Comparison of ENCODE assay signal across 37 cellular contexts in the genomic region with DNA sequence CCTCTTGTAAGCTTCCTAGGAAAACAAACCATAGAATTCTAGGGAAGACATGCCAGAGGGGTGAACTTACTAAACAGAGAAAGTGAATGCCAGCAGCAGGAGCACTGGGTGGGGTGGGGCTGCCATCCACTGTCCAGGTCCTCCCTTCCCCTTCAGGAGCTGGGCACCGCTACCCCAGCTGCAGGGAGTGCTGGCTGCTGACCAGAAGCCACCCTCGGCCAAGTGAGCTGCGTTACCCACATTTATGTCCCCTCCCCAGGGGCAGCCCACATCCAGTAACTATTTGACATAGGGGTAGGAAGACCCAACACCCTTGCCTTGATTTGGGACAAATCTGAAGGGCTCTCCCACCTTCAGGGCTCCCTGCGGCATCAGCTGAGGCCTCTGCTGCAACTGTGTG. TPM values are rescaled to one million over a fixed set of nuclear protein-coding genes. Genes with fewer than 3 reads are reported as not detected.
"Had no signal": no experiment of that assay in that cellular context is flagged by ENCODE, and none has a peak within 500 bp of the region (broad histone marks: within the 10 kb centered on the region; RNA-seq: fewer than 3 reads in every experiment).

No MANE protein-coding gene starts in this region.

- H3K27ac Mint-ChIP-seq: activated B cell treated with CpG ODN at 0.5 μM for 24 hours; activated CD4-positive, alpha-beta memory T cell treated with anti-CD3 and anti-CD28 coated beads for 36 hours; activated CD4-positive, alpha-beta T cell treated with anti-CD3 and anti-CD28 coated beads, Interleukin-2, amount 10 ng/mL, durations not matched to agents 24 days and 14 days; activated CD8-positive, alpha-beta T cell treated with anti-CD3 and anti-CD28 coated beads for 36 hours; activated naive CD4-positive, alpha-beta T cell treated with anti-CD3 and anti-CD28 coated beads for 36 hours; activated naive CD4-positive, alpha-beta T cell treated with anti-CD3 and anti-CD28 coated beads, Interleukin-2, amount 50 U/mL, for 72 hours; activated naive CD8-positive, alpha-beta T cell treated with anti-CD3 and anti-CD28 coated beads for 36 hours; activated T-cell treated with anti-CD3 and anti-CD28 coated beads, Interleukin-2, amount 50 U/mL, for 72 hours; activated T-helper 1 cell treated with anti-CD3 and anti-CD28 coated beads, Interleukin-12 subunit alpha, Interleukin-12 subunit beta, Interleukin-2, Interleukin-4 antibody, amounts not matched to agents 30 ng/mL and 10 ng/mL and 1 ng/mL, durations not matched to agents 14 hours and 24 hours and 36 hours; activated T-helper 17 cell treated with anti-CD3 and anti-CD28 coated beads, Interleukin-2, amount 50 U/mL, for 72 hours; T-helper 1 cell treated with Interleukin-12 subunit alpha and Interleukin-12 subunit beta and Interleukin-4 antibody, amounts not matched to agents 30 μg/mL and 1 μg/mL, for 36 hours; T-helper 2 cell treated with Interferon-gamma antibody and Interleukin-4, amounts not matched to agents 5 μg/mL and 100 μg/mL, for 36 hours had no signal

- ATAC-seq: activated CD8-positive, alpha-beta T cell treated with anti-CD3 and anti-CD28 coated beads for 36 hours; activated naive CD4-positive, alpha-beta T cell treated with anti-CD3 and anti-CD28 coated beads, Interleukin-2, amount 50 U/mL, for 72 hours; activated T-cell treated with anti-CD3 and anti-CD28 coated beads, Interleukin-2, amount 50 U/mL, for 4 hours; activated T-cell treated with anti-CD3 and anti-CD28 coated beads, Interleukin-2, amount 50 U/mL, for 72 hours; activated T-helper 17 cell treated with anti-CD3 and anti-CD28 coated beads, Interleukin-2, amount 50 U/mL, for 72 hours had no signal

- H3K9me3 ChIP-seq: adrenal gland, ascending aorta, breast epithelium had no signal

- H3K27ac ChIP-seq: adrenal gland, ascending aorta, brain microvascular endothelial cell, breast epithelium, VCaP had no signal

- H3K4me1 Mint-ChIP-seq: activated B cell treated with CpG ODN at 0.5 μM for 24 hours; activated CD4-positive, alpha-beta T cell treated with anti-CD3 and anti-CD28 coated beads, Interleukin-2, amount 10 ng/mL, durations not matched to agents 24 days and 14 days; activated naive CD8-positive, alpha-beta T cell treated with anti-CD3 and anti-CD28 coated beads for 36 hours; activated T-helper 17 cell treated with anti-CD3 and anti-CD28 coated beads, Interleukin-2, amount 50 U/mL, for 72 hours had no signal

- H3K4me3 Mint-ChIP-seq: activated B cell treated with CpG ODN at 0.5 μM for 24 hours; activated CD4-positive, alpha-beta memory T cell treated with anti-CD3 and anti-CD28 coated beads for 36 hours; activated CD4-positive, alpha-beta T cell treated with anti-CD3 and anti-CD28 coated beads, Interleukin-2, amount 10 ng/mL, durations not matched to agents 24 days and 14 days; activated CD8-positive, alpha-beta T cell treated with anti-CD3 and anti-CD28 coated beads for 36 hours; activated naive CD4-positive, alpha-beta T cell treated with anti-CD3 and anti-CD28 coated beads for 36 hours; activated naive CD8-positive, alpha-beta T cell treated with anti-CD3 and anti-CD28 coated beads for 36 hours; activated T-cell treated with anti-CD3 and anti-CD28 coated beads, Interleukin-2, amount 50 U/mL, for 4 hours; activated T-cell treated with anti-CD3 and anti-CD28 coated beads, Interleukin-2, amount 50 U/mL, for 72 hours; activated T-helper 1 cell treated with anti-CD3 and anti-CD28 coated beads, Interleukin-12 subunit alpha, Interleukin-12 subunit beta, Interleukin-2, Interleukin-4 antibody, amounts not matched to agents 30 ng/mL and 10 ng/mL and 1 ng/mL, durations not matched to agents 14 hours and 24 hours and 36 hours; activated T-helper 17 cell treated with anti-CD3 and anti-CD28 coated beads, Interleukin-2, amount 50 U/mL, for 72 hours; T-helper 1 cell treated with Interleukin-12 subunit alpha and Interleukin-12 subunit beta and Interleukin-4 antibody, amounts not matched to agents 30 μg/mL and 1 μg/mL, for 36 hours; T-helper 2 cell treated with Interferon-gamma antibody and Interleukin-4, amounts not matched to agents 5 μg/mL and 100 μg/mL, for 36 hours had no signal

- H3K4me1 ChIP-seq: adrenal gland, ascending aorta, breast epithelium had no signal

- H3K4me3 ChIP-seq: adrenal gland, ascending aorta, breast epithelium had no signal

- H3K36me3 ChIP-seq: adrenal gland, ascending aorta, brain microvascular endothelial cell, breast epithelium had no signal

- H3K9me3 Mint-ChIP-seq: activated B cell treated with CpG ODN at 0.5 μM for 24 hours; activated CD4-positive, alpha-beta memory T cell treated with anti-CD3 and anti-CD28 coated beads for 36 hours; activated CD8-positive, alpha-beta T cell treated with anti-CD3 and anti-CD28 coated beads for 36 hours; activated naive CD4-positive, alpha-beta T cell treated with anti-CD3 and anti-CD28 coated beads for 36 hours; activated naive CD4-positive, alpha-beta T cell treated with anti-CD3 and anti-CD28 coated beads, Interleukin-2, amount 50 U/mL, for 72 hours; activated naive CD8-positive, alpha-beta T cell treated with anti-CD3 and anti-CD28 coated beads for 36 hours; activated T-cell treated with anti-CD3 and anti-CD28 coated beads, Interleukin-2, amount 50 U/mL, for 4 hours; activated T-cell treated with anti-CD3 and anti-CD28 coated beads, Interleukin-2, amount 50 U/mL, for 72 hours; activated T-helper 1 cell treated with anti-CD3 and anti-CD28 coated beads, Interleukin-12 subunit alpha, Interleukin-12 subunit beta, Interleukin-2, Interleukin-4 antibody, amounts not matched to agents 30 ng/mL and 10 ng/mL and 1 ng/mL, durations not matched to agents 14 hours and 24 hours and 36 hours; activated T-helper 17 cell treated with anti-CD3 and anti-CD28 coated beads, Interleukin-2, amount 50 U/mL, for 72 hours; T-helper 1 cell treated with Interleukin-12 subunit alpha and Interleukin-12 subunit beta and Interleukin-4 antibody, amounts not matched to agents 30 μg/mL and 1 μg/mL, for 36 hours; T-helper 2 cell treated with Interferon-gamma antibody and Interleukin-4, amounts not matched to agents 5 μg/mL and 100 μg/mL, for 36 hours had no signal

- H3K36me3 Mint-ChIP-seq: activated CD4-positive, alpha-beta memory T cell treated with anti-CD3 and anti-CD28 coated beads for 36 hours; activated naive CD4-positive, alpha-beta T cell treated with anti-CD3 and anti-CD28 coated beads, Interleukin-2, amount 50 U/mL, for 72 hours; activated naive CD8-positive, alpha-beta T cell treated with anti-CD3 and anti-CD28 coated beads for 36 hours had no signal

- H3K27me3 ChIP-seq: adrenal gland, ascending aorta, breast epithelium had no signal

- DNase-seq: activated B cell treated with CpG ODN at 0.5 μM for 24 hours; activated CD4-positive, alpha-beta memory T cell treated with anti-CD3 and anti-CD28 coated beads for 36 hours; activated CD4-positive, alpha-beta T cell treated with anti-CD3 and anti-CD28 coated beads for 4 hours; activated CD4-positive, alpha-beta T cell treated with anti-CD3 and anti-CD28 coated beads, Interleukin-2, amount 10 ng/mL, durations not matched to agents 24 days and 14 days; activated CD4-positive, alpha-beta T cell treated with anti-CD3 and anti-CD28 coated beads, Interleukin-2, amount 50 U/mL, for 1 hour; activated CD4-positive, alpha-beta T cell treated with anti-CD3 and anti-CD28 coated beads, Interleukin-2, amount 50 U/mL, for 4 hours; activated CD4-positive, CD25-positive, alpha-beta regulatory T cell treated with anti-CD3 and anti-CD28 coated beads, Interleukin-2, amount 50 U/mL, for 72 hours; activated CD8-positive, alpha-beta memory T cell treated with anti-CD3 and anti-CD28 coated beads, Interleukin-2, amount 50 U/mL, for 4 hours; activated CD8-positive, alpha-beta T cell treated with anti-CD3 and anti-CD28 coated beads for 36 hours; activated effector memory CD4-positive, alpha-beta T cell treated with anti-CD3 and anti-CD28 coated beads, Interleukin-2, amount 50 U/mL, for 16 hours; activated gamma-delta T cell treated with Interleukin-2 at 50 U/mL for 16 hours; activated naive CD4-positive, alpha-beta T cell; activated naive CD4-positive, alpha-beta T cell treated with anti-CD3 and anti-CD28 coated beads for 36 hours; activated naive CD4-positive, alpha-beta T cell treated with anti-CD3 and anti-CD28 coated beads, Interleukin-2, amount 50 U/mL, for 16 hours; activated naive CD8-positive, alpha-beta T cell treated with anti-CD3 and anti-CD28 coated beads for 36 hours; activated T-cell treated with anti-CD3 and anti-CD28 coated beads for 4 hours; activated T-cell treated with anti-CD3 and anti-CD28 coated beads, Interleukin-2, amount 50 U/mL, for 1 hour; activated T-cell treated with anti-CD3 and anti-CD28 coated beads, Interleukin-2, amount 50 U/mL, for 4 hours; activated T-cell treated with anti-CD3 and anti-CD28 coated beads, Interleukin-2, amount 50 U/mL, for 72 hours; adrenal gland; amniotic stem cell; anterior cingulate cortex; brain microvascular endothelial cell; central memory CD4-positive, alpha-beta T cell; SW 1271; T-helper 1 cell; T-helper 2 cell; T-helper 9 cell had no signal

RNA-seq across cellular contexts. Expression of a gene that starts 41.5 kb away (rescaled TPM):
- total RNA-seq: activated B cell treated with CpG ODN at 0.5 μM for 24 hours; activated CD4-positive, alpha-beta memory T cell treated with anti-CD3 and anti-CD28 coated beads for 36 hours; activated CD4-positive, alpha-beta T cell treated with anti-CD3 and anti-CD28 coated beads, Interleukin-2, amount 10 ng/mL, durations not matched to agents 24 days and 14 days; activated CD8-positive, alpha-beta memory T cell treated with anti-CD3 and anti-CD28 coated beads for 36 hours; activated CD8-positive, alpha-beta T cell treated with anti-CD3 and anti-CD28 coated beads for 36 hours; activated naive CD4-positive, alpha-beta T cell treated with anti-CD3 and anti-CD28 coated beads for 36 hours; activated naive CD4-positive, alpha-beta T cell treated with anti-CD3 and anti-CD28 coated beads, Interleukin-2, amount 50 U/mL, for 72 hours; activated naive CD8-positive, alpha-beta T cell treated with anti-CD3 and anti-CD28 coated beads for 36 hours; activated T-cell treated with anti-CD3 and anti-CD28 coated beads, Interleukin-2, amount 50 U/mL, for 4 hours; activated T-cell treated with anti-CD3 and anti-CD28 coated beads, Interleukin-2, amount 50 U/mL, for 72 hours; activated T-helper 1 cell treated with anti-CD3 and anti-CD28 coated beads, Interleukin-12 subunit alpha, Interleukin-12 subunit beta, Interleukin-2, Interleukin-4 antibody, amounts not matched to agents 30 ng/mL and 10 ng/mL and 1 ng/mL, durations not matched to agents 14 hours and 24 hours and 36 hours; activated T-helper 17 cell treated with anti-CD3 and anti-CD28 coated beads, Interleukin-2, amount 50 U/mL, for 72 hours; ascending aorta; breast epithelium had no signal
